1 cellular context compared by ENCODE assay signal in the genomic region with DNA sequence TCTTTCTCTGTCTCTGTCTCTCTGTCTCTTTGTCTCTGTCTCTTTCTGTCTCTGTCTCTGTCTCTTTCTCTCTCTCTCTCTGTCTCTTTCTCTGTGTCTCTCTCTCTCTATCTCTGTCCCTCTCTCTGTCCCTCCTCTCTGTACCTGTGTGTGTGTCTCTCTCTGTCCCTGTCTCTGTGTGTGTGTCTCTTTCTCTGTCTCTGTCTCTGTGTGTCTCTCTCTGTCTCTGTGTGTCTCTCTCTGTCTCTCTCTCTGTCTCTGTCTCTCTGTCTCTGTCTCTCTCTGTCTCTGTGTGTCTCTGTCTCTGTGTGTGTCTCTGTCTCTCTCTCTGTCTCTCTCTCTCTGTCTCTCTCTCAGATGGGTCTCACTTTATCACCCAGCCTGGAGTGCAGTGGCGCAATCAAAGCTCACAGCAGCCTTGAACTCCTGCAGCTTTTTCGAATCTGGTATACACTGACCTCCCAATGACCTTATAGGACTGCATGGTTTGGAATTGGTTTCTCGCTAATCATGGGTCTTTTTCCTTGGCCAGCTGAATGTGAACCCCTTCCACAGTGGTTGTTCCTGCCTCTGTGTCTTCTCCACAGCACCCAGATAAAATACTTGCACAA.
TF ChIP-seq lines count a peak whose summit lies in the region.

No MANE protein-coding gene starts in this region.

TF ChIP-seq in HCT116, 20 proteins besides CTCF, POLR2A, EP300 and RAD21 (continued from another document):
- TF ChIP-seq POLR2AphosphoS5 (IDR thresholded peaks at IDR 0.05; ENCODE audit: low read depth, low read length) (no peak), JUND (IDR thresholded peaks at IDR 0.05) (no peak), ELF1 (IDR thresholded peaks at IDR 0.05; ENCODE audit: borderline replicate concordance, low read depth) (no peak), CEBPB (IDR thresholded peaks at IDR 0.05; ENCODE audit: low read depth) (no peak), TCF7L2 (IDR thresholded peaks at IDR 0.05; ENCODE audit: borderline replicate concordance, extremely low read depth, insufficient read depth, insufficient read length) (no peak)
